1 cellular context compared by ENCODE assay signal in genomic region chr21:36479415-36480402, GRCh38.
TF ChIP-seq lines count a peak whose summit lies in the region.

TSS of gene CLDN14 (minus strand) at chr21:36480122. CDS start at chr21:36461695, 18,427 bp downstream.

TF ChIP-seq in HepG2, 621 proteins besides CTCF, POLR2A, EP300 and RAD21 (continued from another document and continues in another):
- TF ChIP-seq PRDM10 (CRISPR knock-in tag; IDR thresholded peaks at IDR 0.05; ENCODE audit: low read depth) (no peak; the same call in 1 of the 2 replicates), ZBTB2 (CRISPR knock-in tag; IDR thresholded peaks at IDR 0.05; ENCODE audit: low read depth) (no peak), FOXP4 (CRISPR knock-in tag; IDR thresholded peaks at IDR 0.05) (peak; percentile 94), ZNF484 (CRISPR knock-in tag; IDR thresholded peaks at IDR 0.05; ENCODE audit: borderline replicate concordance, low read depth) (no peak), MLLT10 (CRISPR knock-in tag; IDR thresholded peaks at IDR 0.05) (no peak), TFDP2 (CRISPR knock-in tag; IDR thresholded peaks at IDR 0.05) (peak; percentile 70), POLR2G (IDR thresholded peaks at IDR 0.05; ENCODE audit: low read depth, low read length) (peak; percentile 36; the same call in 1 of the 2 replicates), ZNF672 (CRISPR knock-in tag; IDR thresholded peaks at IDR 0.05) (no peak), ZNF138 (CRISPR knock-in tag; IDR thresholded peaks at IDR 0.05; ENCODE audit: low read depth) (no peak), HBP1 (CRISPR knock-in tag; IDR thresholded peaks at IDR 0.05; ENCODE audit: low read depth) (no peak), CAMTA2 (CRISPR knock-in tag; IDR thresholded peaks at IDR 0.05; ENCODE audit: borderline replicate concordance) (no peak), ZNF180 (CRISPR knock-in tag; IDR thresholded peaks at IDR 0.05; ENCODE audit: borderline replicate concordance, low read depth) (no peak), NFYB (CRISPR knock-in tag; IDR thresholded peaks at IDR 0.05) (no peak), HDAC6 (IDR thresholded peaks at IDR 0.05; ENCODE audit: low read depth, low read length) (no peak), MTA3 (CRISPR knock-in tag; IDR thresholded peaks at IDR 0.05) (no peak), PLRG1 (conservative IDR thresholded peaks at IDR 0.05) (no peak), NFIB (CRISPR knock-in tag; IDR thresholded peaks at IDR 0.05; ENCODE audit: borderline replicate concordance) (no peak), MEF2D (CRISPR knock-in tag; IDR thresholded peaks at IDR 0.05) (peak; percentile 32; the same call in 1 of the 2 replicates), ZNF878 (CRISPR knock-in tag; IDR thresholded peaks at IDR 0.05) (peak; percentile 32; the same call in 1 of the 2 replicates), KAT7 (CRISPR knock-in tag; IDR thresholded peaks at IDR 0.05; ENCODE audit: borderline replicate concordance) (no peak), ZNF264 (CRISPR knock-in tag; IDR thresholded peaks at IDR 0.05) (peak; percentile 71; the same call in 1 of the 2 replicates), SPEN (CRISPR knock-in tag; IDR thresholded peaks at IDR 0.05; ENCODE audit: low read depth) (peak; percentile 75; the same call in 1 of the 2 replicates), RFX3 (CRISPR knock-in tag; IDR thresholded peaks at IDR 0.05) (no peak), HDAC1 (CRISPR knock-in tag; IDR thresholded peaks at IDR 0.05) (peak; percentile 99), GTF3A (CRISPR knock-in tag; conservative IDR thresholded peaks at IDR 0.05) (no peak), SAFB2 (CRISPR knock-in tag; IDR thresholded peaks at IDR 0.05; ENCODE audit: borderline replicate concordance, low read depth) (peak; percentile 94), SMYD3 (CRISPR knock-in tag; IDR thresholded peaks at IDR 0.05) (no peak), KMT2B (CRISPR knock-in tag; IDR thresholded peaks at IDR 0.05) (no peak), SP5 (CRISPR knock-in tag; IDR thresholded peaks at IDR 0.05; ENCODE audit: borderline replicate concordance, low read depth) (no peak), ZNF703 (CRISPR knock-in tag; IDR thresholded peaks at IDR 0.05; ENCODE audit: borderline replicate concordance) (peak; percentile 40; the same call in 1 of the 2 replicates), GTF2F1 (IDR thresholded peaks at IDR 0.05; ENCODE audit: low read length) (no peak), ZHX1 (CRISPR knock-in tag; IDR thresholded peaks at IDR 0.05; ENCODE audit: low read depth) (no peak), ATAD3A (CRISPR knock-in tag; IDR thresholded peaks at IDR 0.05) (no peak), REST (IDR thresholded peaks at IDR 0.05; ENCODE audit: borderline replicate concordance in 1 of 2, low read depth in 1 of 2, low read length in 2 of 2) (peak in 1 of 2 experiments; percentile 51; a peak in 1 of 4 replicates), ZNF749 (CRISPR knock-in tag; IDR thresholded peaks at IDR 0.05; ENCODE audit: borderline replicate concordance) (no peak), ZFP1 (CRISPR knock-in tag; IDR thresholded peaks at IDR 0.05) (peak; percentile 77; the same call in 1 of the 2 replicates), ZGPAT (CRISPR knock-in tag; IDR thresholded peaks at IDR 0.05) (peak; percentile 73; the same call in 1 of the 2 replicates), ZNF530 (CRISPR knock-in tag; IDR thresholded peaks at IDR 0.05; ENCODE audit: low read depth) (no peak), FLYWCH1 (CRISPR knock-in tag; IDR thresholded peaks at IDR 0.05) (no peak), ZNF205 (CRISPR knock-in tag; IDR thresholded peaks at IDR 0.05) (peak; percentile 85; the same call in 1 of the 2 replicates), HOMEZ (CRISPR knock-in tag; IDR thresholded peaks at IDR 0.05; ENCODE audit: low read depth) (peak; percentile 41; the same call in 1 of the 2 replicates)
